In genomic region chr12:58519839-58520238, GRCh38 we compare ENCODE assay signal across 34 cellular contexts.
"Had no signal": no experiment of that assay in that cellular context is flagged by ENCODE, and none has a peak within 500 bp of the region (broad histone marks: within the 10 kb centered on the region; RNA-seq: fewer than 3 reads in every experiment).

No MANE protein-coding gene starts in this region.

- H3K4me3 ChIP-seq: MG63 had no signal

- H3K27me3 ChIP-seq: MG63 had no signal

- DNase-seq: Karpas-422, Kasumi-1, MG63, MM.1S, MV-4-11, NCI-H1048, NCI-H1092, NCI-H1092 treated with DMSO at 0.1 percent for 48 hours, NCI-H1105, NCI-H1105 treated with DMSO at 0.1 percent for 48 hours, NCI-H1417, NCI-H1417 treated with DMSO at 0.1 percent for 48 hours, NCI-H1436, NCI-H1436 treated with DMSO at 0.1 percent for 48 hours, NCI-H146, NCI-H1694, NCI-H1694 treated with DMSO at 0.1 percent for 48 hours, NCI-H187, NCI-H187 treated with DMSO at 0.1 percent for 48 hours, NCI-H1930, NCI-H2029, NCI-H2029 treated with DMSO at 0.1 percent for 48 hours, NCI-H2081, NCI-H2081 treated with DMSO at 0.1 percent for 48 hours, NCI-H2107, NCI-H2171, NCI-H2171 treated with DMSO at 0.1 percent for 48 hours, NCI-H2227 treated with DMSO at 0.1 percent for 48 hours, NCI-H226, NCI-H345, NCI-H446, NCI-H446 treated with DMSO at 0.1 percent for 48 hours, NCI-H510A, NCI-H510A treated with DMSO at 0.1 percent for 48 hours had no signal
